Comparison of ENCODE assay signal across 11 cellular contexts in the genomic region with DNA sequence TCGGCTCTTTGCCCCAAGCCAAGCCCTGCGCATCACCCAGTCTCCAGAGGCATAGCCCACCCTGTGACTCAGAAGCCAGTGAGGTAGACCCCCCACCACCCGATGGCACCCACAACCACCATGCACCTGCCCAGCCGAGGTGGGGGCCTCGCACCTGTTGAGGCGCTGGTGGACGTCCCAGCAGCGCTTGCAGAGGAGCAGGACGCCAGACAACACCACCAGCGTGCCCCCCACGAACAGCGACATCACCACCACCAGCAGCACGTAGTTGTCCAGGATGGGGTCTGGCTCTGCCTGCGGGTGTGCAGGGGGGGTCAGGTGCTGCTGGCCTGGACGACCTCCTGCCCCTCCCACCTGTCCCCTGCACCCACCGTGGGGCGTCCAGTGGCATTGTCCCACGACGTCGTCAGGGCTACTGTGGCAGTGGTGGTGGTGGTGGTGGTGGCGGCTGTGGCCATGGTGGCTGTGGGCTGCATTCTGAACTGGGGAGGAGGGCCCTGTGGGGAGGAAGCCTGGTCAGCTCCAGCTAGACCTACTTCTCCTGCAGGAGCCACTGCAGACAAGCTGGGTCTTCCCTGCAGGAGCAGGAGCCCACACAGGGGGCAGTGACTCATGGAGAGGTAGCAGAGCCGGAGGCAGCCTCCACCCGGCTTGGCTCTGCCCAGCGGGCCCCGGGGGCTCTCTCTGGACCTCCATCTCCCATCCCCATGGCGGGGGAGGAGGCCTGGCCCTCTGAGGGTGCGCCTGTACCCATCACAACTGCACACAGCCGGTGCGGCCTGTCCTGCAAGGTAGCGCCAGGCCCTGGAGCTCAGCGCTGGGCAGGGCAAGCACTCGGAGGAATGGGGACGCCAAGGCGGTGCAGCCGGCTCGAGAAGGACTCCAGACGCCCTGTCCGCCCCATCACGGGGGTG. TPM values are rescaled to one million over a fixed set of nuclear protein-coding genes. Genes with fewer than 3 reads are reported as not detected.
DNase-seq lines count a peak whose midpoint lies in the region; ATAC-seq and TF ChIP-seq lines count a peak whose summit lies in the region.
"Had no signal": no experiment of that assay in that cellular context is flagged by ENCODE, and none has a peak within 500 bp of the region (broad histone marks: within the 10 kb centered on the region; RNA-seq: fewer than 3 reads in every experiment).

No MANE protein-coding gene starts in this region.

- H3K4me3 ChIP-seq in BE2C (ENCODE audit: low read depth, low read length) = peak overlapping the region; percentile 52

- H3K36me3 Mint-ChIP-seq in memory B cell = no peaks in the 10 kb centered on the region

- ATAC-seq in memory B cell (ENCODE audit: low read depth) (no peak), HG02610 (IDR thresholded peaks at IDR 0.05; ENCODE audit: unreplicated experiment) (no peak), GM21423 (IDR thresholded peaks at IDR 0.05; ENCODE audit: unreplicated experiment) (no peak)
- ATAC-seq: Right ventricle myocardium inferior had no signal

- H3K4me1 Mint-ChIP-seq in memory B cell = peaks cover 8% of the 10 kb centered on the region

- TF ChIP-seq CTCF in BE2C (IDR thresholded peaks at IDR 0.05; ENCODE audit: low read depth, low read length) = no peak

- no peaks in the 10 kb centered on the region for H3K27me3 ChIP-seq in BE2C

- no peak overlapping the region for H3K27ac Mint-ChIP-seq in memory B cell

- peaks cover 21% of the 10 kb centered on the region for H3K36me3 ChIP-seq in BE2C
- H3K36me3 ChIP-seq: thoracic aorta had no signal

- no peaks in the 10 kb centered on the region for H3K9me3 ChIP-seq in BE2C
- H3K9me3 ChIP-seq: thoracic aorta had no signal

- no peaks in the 10 kb centered on the region for H3K9me3 Mint-ChIP-seq in memory B cell

- H3K4me1 ChIP-seq in BE2C = peaks cover 14% of the 10 kb centered on the region

- no peak for DNase-seq in BE2C
- peak; percentile 73 for DNase-seq in M059J (ENCODE audit: low read depth)
- peak in 7 of 61 donors; percentile 33 to 61 (median 41) for DNase-seq in caudate nucleus (lab: John Stamatoyannopoulos, UW)
- no peak for DNase-seq in memory B cell (ENCODE audit: low spot score in 2 of 2)
- DNase-seq in cerebellar cortex (ENCODE audit: low spot score) = no peak
- DNase-seq in HPDE6-E6E7 (ENCODE audit: extremely low spot score) = no peak
- DNase-seq: stimulated activated CD4-positive, alpha-beta T cell treated with anti-CD3 and anti-CD28 coated beads, Interleukin-15, amount 100 ng/mL, for 24 hours had no signal

- peak overlapping the region; percentile 76 for H3K27ac ChIP-seq in caudate nucleus (ENCODE audit: low read depth, low read length)
- H3K27ac ChIP-seq: thoracic aorta had no signal

- peaks cover 8% of the 10 kb centered on the region for H3K27me3 Mint-ChIP-seq in memory B cell

- H3K4me3 Mint-ChIP-seq in memory B cell = peak overlapping the region; percentile 55

RNA-seq across cellular contexts. Expression of a gene that starts 1.9 kb away (rescaled TPM):
- 23.0 TPM for polyA plus RNA-seq in BE2C (2012; ENCODE audit: insufficient read depth, insufficient read length, low read depth)
- 0.44 and 4.4 TPM in 2 replicates for total RNA-seq in M059J (2014; rRNA removed; shearing (Covaris generic))

RNA-seq across cellular contexts. Expression of a gene that starts 5.7 kb away (rescaled TPM):
- polyA plus RNA-seq in BE2C (2012; ENCODE audit: insufficient read depth, insufficient read length, low read depth) = 658 TPM
- 45.0 and 69.8 TPM in 2 replicates for total RNA-seq in M059J (2014; rRNA removed; shearing (Covaris generic))

RNA-seq across cellular contexts. Expression of a gene that starts 12.5 kb away (rescaled TPM):
- 186 TPM for polyA plus RNA-seq in BE2C (2012; ENCODE audit: insufficient read depth, insufficient read length, low read depth)
- 4.5 and 11.0 TPM in 2 replicates for total RNA-seq in M059J (2014; rRNA removed; shearing (Covaris generic))

RNA-seq across cellular contexts. Expression of a gene that starts 30.3 kb away (rescaled TPM):
- 71.2 TPM for polyA plus RNA-seq in BE2C (2012; ENCODE audit: insufficient read depth, insufficient read length, low read depth)
- total RNA-seq in M059J (2014; rRNA removed; shearing (Covaris generic)) = 31.5 and 71.6 TPM in 2 replicates

RNA-seq across cellular contexts. Expression of a gene that starts 33.2 kb away (rescaled TPM):
- polyA plus RNA-seq in BE2C (2012; ENCODE audit: insufficient read depth, insufficient read length, low read depth) = 385 TPM
- total RNA-seq in M059J (2014; rRNA removed; shearing (Covaris generic)) = 115 and 145 TPM in 2 replicates
